ENCODE assay signal across 1 cellular context in the genomic region with DNA sequence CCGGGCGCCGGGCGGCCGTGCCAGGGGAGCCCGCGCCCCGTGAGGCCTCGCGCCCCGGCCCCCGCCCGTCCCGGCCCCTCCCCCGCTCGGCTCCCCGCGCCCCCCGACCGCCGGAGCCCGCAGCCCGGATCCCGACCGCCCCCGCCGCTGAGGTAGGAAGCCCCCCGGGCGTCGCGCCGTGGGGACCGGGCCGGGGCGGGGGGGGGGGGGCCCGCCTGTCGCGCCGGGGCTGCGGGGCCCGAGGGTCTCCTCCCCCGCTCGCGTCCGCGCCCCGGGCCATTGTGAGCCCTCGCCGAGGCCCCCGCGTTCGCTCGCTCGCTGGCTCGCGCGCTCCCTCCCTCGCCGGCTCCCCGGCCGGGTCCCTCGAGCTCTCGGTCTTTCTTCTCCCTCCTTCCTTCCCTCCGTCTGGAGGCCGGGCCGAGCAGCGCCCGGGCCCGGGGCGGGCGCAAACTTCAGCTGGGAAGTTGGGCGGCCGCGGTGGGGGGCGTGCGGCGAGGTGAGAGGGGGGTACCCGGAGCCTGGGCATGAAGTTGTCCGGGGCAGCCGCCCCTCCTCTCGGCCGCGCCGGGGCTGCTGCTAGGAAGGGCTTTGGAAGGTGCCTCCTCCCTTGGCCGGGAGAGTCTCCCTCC.
A peak's percentile ranks its signal among the peaks of the same experiment; 100 is the strongest.
TF ChIP-seq lines count a peak whose summit lies in the region.

No MANE protein-coding gene starts in this region.

TF ChIP-seq in HepG2, 621 proteins besides CTCF, POLR2A, EP300 and RAD21:
- TF ChIP-seq ZNF777 (CRISPR knock-in tag; IDR thresholded peaks at IDR 0.05) (peak; percentile 44), CHD4 (IDR thresholded peaks at IDR 0.05; ENCODE audit: borderline replicate concordance, low read length) (no peak), ZFY (CRISPR knock-in tag; IDR thresholded peaks at IDR 0.05) (peak; percentile 16; the same call in 1 of the 2 replicates)
- TF ChIP-seq, protein P1, sequence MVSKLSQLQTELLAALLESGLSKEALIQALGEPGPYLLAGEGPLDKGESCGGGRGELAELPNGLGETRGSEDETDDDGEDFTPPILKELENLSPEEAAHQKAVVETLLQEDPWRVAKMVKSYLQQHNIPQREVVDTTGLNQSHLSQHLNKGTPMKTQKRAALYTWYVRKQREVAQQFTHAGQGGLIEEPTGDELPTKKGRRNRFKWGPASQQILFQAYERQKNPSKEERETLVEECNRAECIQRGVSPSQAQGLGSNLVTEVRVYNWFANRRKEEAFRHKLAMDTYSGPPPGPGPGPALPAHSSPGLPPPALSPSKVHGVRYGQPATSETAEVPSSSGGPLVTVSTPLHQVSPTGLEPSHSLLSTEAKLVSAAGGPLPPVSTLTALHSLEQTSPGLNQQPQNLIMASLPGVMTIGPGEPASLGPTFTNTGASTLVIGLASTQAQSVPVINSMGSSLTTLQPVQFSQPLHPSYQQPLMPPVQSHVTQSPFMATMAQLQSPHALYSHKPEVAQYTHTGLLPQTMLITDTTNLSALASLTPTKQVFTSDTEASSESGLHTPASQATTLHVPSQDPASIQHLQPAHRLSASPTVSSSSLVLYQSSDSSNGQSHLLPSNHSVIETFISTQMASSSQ (IDR thresholded peaks at IDR 0.05; ENCODE audit: low read depth): no peak
- TF ChIP-seq, protein P1 (CRISPR knock-in tag; IDR thresholded peaks at IDR 0.05; ENCODE audit: borderline replicate concordance): no peak
- TF ChIP-seq, protein P2, sequence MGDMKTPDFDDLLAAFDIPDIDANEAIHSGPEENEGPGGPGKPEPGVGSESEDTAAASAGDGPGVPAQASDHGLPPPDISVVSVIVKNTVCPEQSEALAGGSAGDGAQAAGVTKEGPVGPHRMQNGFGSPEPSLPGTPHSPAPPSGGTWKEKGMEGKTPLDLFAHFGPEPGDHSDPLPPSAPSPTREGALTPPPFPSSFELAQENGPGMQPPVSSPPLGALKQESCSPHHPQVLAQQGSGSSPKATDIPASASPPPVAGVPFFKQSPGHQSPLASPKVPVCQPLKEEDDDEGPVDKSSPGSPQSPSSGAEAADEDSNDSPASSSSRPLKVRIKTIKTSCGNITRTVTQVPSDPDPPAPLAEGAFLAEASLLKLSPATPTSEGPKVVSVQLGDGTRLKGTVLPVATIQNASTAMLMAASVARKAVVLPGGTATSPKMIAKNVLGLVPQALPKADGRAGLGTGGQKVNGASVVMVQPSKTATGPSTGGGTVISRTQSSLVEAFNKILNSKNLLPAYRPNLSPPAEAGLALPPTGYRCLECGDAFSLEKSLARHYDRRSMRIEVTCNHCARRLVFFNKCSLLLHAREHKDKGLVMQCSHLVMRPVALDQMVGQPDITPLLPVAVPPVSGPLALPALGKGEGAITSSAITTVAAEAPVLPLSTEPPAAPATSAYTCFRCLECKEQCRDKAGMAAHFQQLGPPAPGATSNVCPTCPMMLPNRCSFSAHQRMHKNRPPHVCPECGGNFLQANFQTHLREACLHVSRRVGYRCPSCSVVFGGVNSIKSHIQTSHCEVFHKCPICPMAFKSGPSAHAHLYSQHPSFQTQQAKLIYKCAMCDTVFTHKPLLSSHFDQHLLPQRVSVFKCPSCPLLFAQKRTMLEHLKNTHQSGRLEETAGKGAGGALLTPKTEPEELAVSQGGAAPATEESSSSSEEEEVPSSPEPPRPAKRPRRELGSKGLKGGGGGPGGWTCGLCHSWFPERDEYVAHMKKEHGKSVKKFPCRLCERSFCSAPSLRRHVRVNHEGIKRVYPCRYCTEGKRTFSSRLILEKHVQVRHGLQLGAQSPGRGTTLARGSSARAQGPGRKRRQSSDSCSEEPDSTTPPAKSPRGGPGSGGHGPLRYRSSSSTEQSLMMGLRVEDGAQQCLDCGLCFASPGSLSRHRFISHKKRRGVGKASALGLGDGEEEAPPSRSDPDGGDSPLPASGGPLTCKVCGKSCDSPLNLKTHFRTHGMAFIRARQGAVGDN (CRISPR knock-in tag; IDR thresholded peaks at IDR 0.05): peak; percentile 17; the same call in 1 of the 2 replicates
- TF ChIP-seq, protein P3, sequence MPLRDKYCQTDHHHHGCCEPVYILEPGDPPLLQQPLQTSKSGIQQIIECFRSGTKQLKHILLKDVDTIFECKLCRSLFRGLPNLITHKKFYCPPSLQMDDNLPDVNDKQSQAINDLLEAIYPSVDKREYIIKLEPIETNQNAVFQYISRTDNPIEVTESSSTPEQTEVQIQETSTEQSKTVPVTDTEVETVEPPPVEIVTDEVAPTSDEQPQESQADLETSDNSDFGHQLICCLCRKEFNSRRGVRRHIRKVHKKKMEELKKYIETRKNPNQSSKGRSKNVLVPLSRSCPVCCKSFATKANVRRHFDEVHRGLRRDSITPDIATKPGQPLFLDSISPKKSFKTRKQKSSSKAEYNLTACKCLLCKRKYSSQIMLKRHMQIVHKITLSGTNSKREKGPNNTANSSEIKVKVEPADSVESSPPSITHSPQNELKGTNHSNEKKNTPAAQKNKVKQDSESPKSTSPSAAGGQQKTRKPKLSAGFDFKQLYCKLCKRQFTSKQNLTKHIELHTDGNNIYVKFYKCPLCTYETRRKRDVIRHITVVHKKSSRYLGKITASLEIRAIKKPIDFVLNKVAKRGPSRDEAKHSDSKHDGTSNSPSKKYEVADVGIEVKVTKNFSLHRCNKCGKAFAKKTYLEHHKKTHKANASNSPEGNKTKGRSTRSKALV (CRISPR knock-in tag; IDR thresholded peaks at IDR 0.05): 0 out of 2 replicates have a peak, but pooled peaks have one; percentile 21
- TF ChIP-seq, protein P4, sequence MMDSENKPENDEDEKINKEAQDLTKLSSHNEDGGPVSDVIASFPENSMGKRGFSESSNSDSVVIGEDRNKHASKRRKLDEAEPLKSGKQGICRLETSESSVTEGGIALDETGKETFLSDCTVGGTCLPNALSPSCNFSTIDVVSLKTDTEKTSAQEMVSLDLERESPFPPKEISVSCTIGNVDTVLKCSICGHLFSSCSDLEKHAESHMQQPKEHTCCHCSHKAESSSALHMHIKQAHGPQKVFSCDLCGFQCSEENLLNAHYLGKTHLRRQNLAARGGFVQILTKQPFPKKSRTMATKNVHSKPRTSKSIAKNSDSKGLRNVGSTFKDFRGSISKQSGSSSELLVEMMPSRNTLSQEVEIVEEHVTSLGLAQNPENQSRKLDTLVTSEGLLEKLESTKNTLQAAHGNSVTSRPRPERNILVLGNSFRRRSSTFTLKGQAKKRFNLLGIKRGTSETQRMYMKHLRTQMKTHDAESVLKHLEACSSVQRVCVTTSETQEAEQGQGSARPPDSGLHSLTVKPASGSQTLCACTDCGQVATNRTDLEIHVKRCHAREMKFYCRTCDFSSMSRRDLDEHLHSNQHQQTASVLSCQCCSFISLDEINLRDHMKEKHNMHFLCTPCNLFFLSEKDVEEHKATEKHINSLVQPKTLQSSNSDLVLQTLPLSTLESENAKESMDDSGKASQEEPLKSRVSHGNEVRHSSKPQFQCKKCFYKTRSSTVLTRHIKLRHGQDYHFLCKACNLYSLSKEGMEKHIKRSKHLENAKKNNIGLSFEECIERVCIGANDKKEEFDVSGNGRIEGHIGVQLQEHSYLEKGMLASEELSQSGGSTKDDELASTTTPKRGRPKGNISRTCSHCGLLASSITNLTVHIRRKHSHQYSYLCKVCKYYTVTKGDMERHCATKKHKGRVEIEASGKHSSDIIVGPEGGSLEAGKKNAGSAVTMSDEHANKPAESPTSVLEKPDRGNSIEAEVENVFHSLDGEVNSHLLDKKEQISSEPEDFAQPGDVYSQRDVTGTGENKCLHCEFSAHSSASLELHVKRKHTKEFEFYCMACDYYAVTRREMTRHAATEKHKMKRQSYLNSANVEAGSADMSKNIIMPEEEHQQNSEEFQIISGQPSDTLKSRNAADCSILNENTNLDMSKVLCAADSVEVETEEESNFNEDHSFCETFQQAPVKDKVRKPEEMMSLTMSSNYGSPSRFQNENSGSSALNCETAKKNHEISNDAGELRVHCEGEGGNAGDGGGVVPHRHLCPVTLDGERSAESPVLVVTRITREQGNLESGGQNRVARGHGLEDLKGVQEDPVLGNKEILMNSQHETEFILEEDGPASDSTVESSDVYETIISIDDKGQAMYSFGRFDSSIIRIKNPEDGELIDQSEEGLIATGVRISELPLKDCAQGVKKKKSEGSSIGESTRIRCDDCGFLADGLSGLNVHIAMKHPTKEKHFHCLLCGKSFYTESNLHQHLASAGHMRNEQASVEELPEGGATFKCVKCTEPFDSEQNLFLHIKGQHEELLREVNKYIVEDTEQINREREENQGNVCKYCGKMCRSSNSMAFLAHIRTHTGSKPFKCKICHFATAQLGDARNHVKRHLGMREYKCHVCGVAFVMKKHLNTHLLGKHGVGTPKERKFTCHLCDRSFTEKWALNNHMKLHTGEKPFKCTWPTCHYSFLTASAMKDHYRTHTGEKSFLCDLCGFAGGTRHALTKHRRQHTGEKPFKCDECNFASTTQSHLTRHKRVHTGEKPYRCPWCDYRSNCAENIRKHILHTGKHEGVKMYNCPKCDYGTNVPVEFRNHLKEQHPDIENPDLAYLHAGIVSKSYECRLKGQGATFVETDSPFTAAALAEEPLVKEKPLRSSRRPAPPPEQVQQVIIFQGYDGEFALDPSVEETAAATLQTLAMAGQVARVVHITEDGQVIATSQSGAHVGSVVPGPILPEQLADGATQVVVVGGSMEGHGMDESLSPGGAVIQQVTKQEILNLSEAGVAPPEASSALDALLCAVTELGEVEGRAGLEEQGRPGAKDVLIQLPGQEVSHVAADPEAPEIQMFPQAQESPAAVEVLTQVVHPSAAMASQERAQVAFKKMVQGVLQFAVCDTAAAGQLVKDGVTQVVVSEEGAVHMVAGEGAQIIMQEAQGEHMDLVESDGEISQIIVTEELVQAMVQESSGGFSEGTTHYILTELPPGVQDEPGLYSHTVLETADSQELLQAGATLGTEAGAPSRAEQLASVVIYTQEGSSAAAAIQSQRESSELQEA (CRISPR knock-in tag; IDR thresholded peaks at IDR 0.05; ENCODE audit: not compliant biosample characterization): no peak
TF ChIP-seq in HepG2: peak in this region for 4.
